ENCODE assay signal across 1 cellular context in the genomic region with DNA sequence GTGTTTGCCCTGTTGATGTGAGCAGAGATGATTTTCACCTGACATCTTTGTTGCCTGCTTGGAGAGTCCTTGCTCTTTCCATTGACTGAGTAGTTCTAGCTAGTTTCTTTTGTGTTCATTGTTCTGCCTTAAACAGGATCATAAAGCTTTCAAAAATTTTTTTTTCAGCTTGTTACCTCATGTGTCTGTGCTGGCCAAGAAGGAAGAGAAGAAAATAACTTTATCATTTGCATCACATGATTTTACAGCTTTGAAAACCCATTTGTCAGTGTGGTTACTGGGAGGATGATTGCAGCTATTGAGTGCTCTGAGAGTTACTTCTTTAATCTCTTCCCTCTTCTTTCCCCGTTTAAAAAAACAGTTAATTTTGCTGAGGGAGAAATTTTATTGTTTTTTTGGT.
A peak's percentile ranks its signal among the peaks of the same experiment; 100 is the strongest.
TF ChIP-seq lines count a peak whose summit lies in the region.

No MANE protein-coding gene starts in this region.

TF ChIP-seq in GM12878, 131 proteins besides CTCF, POLR2A, EP300 and RAD21 (continued from another document):
- TF ChIP-seq ZBTB40 (IDR thresholded peaks at IDR 0.05; ENCODE audit: borderline replicate concordance) = peak; percentile 70
